ENCODE assay signal across 9 cellular contexts in genomic region chr7:1059200-1060091, GRCh38. TPM values are rescaled to one million over a fixed set of nuclear protein-coding genes. Genes with fewer than 3 reads are reported as not detected.
A peak's percentile ranks its signal among the peaks of the same experiment; 100 is the strongest.
DNase-seq lines count a peak whose midpoint lies in the region; ATAC-seq and TF ChIP-seq lines count a peak whose summit lies in the region.
"Had no signal": no experiment of that assay in that cellular context is flagged by ENCODE, and none has a peak within 500 bp of the region (broad histone marks: within the 10 kb centered on the region; RNA-seq: fewer than 3 reads in every experiment).

No MANE protein-coding gene starts in this region.

- H3K9me3 Mint-ChIP-seq in activated T-helper 17 cell treated with anti-CD3 and anti-CD28 coated beads, Interleukin-2, amount 50 U/mL, for 72 hours: no peaks in the 10 kb centered on the region

- no peaks in the 10 kb centered on the region for H3K36me3 Mint-ChIP-seq in activated T-helper 17 cell treated with anti-CD3 and anti-CD28 coated beads, Interleukin-2, amount 50 U/mL, for 72 hours (ENCODE audit: low read depth)

- peak; percentile 37 for DNase-seq in stimulated activated CD4-positive, alpha-beta T cell treated with anti-CD3 and anti-CD28 coated beads, Interleukin-1b, Interleukin-23, amount 100 ng/mL, for 48 hours
- DNase-seq in stimulated activated CD4-positive, alpha-beta T cell treated with anti-CD3 and anti-CD28 coated beads, Interleukin-4, amount 100 ng/mL, for 24 hours: no peak
- DNase-seq in iPS-NIHi7 (ENCODE audit: extremely low spot score): peak; percentile 92
- peak; percentile 84 for DNase-seq in upper lobe of right lung
- DNase-seq: NCI-H2171 had no signal

- ATAC-seq in activated T-helper 17 cell treated with anti-CD3 and anti-CD28 coated beads, Interleukin-2, amount 50 U/mL, for 72 hours (replicated peaks): peak; percentile 44
- ATAC-seq in upper lobe of right lung: peak; percentile 66
- no peak for ATAC-seq in HG03196 (IDR thresholded peaks at IDR 0.05; ENCODE audit: unreplicated experiment)
- ATAC-seq in HG03432 (IDR thresholded peaks at IDR 0.05; ENCODE audit: unreplicated experiment): no peak
- ATAC-seq in HG03571 (IDR thresholded peaks at IDR 0.05; ENCODE audit: unreplicated experiment): no peak

- no peaks in the 10 kb centered on the region for H3K27me3 Mint-ChIP-seq in activated T-helper 17 cell treated with anti-CD3 and anti-CD28 coated beads, Interleukin-2, amount 50 U/mL, for 72 hours

- H3K9me3 ChIP-seq in upper lobe of right lung: no peaks in the 10 kb centered on the region

- peaks cover 31% of the 10 kb centered on the region for H3K4me1 ChIP-seq in upper lobe of right lung

- H3K27me3 ChIP-seq in upper lobe of right lung: no peaks in the 10 kb centered on the region

- no peak overlapping the region for H3K4me3 ChIP-seq in upper lobe of right lung

- peaks cover 5% of the 10 kb centered on the region for H3K36me3 ChIP-seq in upper lobe of right lung

- H3K27ac Mint-ChIP-seq in activated T-helper 17 cell treated with anti-CD3 and anti-CD28 coated beads, Interleukin-2, amount 50 U/mL, for 72 hours: peak overlapping the region; percentile 36

- H3K27ac ChIP-seq in upper lobe of right lung: peak overlapping the region; percentile 75

- H3K4me3 Mint-ChIP-seq in activated T-helper 17 cell treated with anti-CD3 and anti-CD28 coated beads, Interleukin-2, amount 50 U/mL, for 72 hours: peak overlapping the region; percentile 9

- no peak for TF ChIP-seq CTCF in upper lobe of right lung (IDR thresholded peaks at IDR 0.05)

- intact Hi-C loops in upper lobe of right lung (cut with DNase I): loop anchor here (5.0 kb wide), 1 partner anchor 67 kb away; no protein-coding TSS in a partner anchor

- H3K4me1 Mint-ChIP-seq in activated T-helper 17 cell treated with anti-CD3 and anti-CD28 coated beads, Interleukin-2, amount 50 U/mL, for 72 hours: no peaks in the 10 kb centered on the region

RNA-seq across cellular contexts. Expression of gene GPR146, which starts 15.1 kb away (rescaled TPM):
- total RNA-seq in activated T-helper 17 cell treated with anti-CD3 and anti-CD28 coated beads, Interleukin-2, amount 50 U/mL, for 72 hours: 10 to 100 TPM in 1 of 2 donors, 1 to 10 TPM in 1; 2.0 to 14.9 TPM
- 40.0 TPM for total RNA-seq in upper lobe of right lung

RNA-seq across cellular contexts. Expression of gene GPER1, which starts 28.5 kb away (rescaled TPM):
- 1 to 10 TPM in 1 of 2 donors, under 1 TPM in 1; 0.24 to 1.1 TPM for total RNA-seq in activated T-helper 17 cell treated with anti-CD3 and anti-CD28 coated beads, Interleukin-2, amount 50 U/mL, for 72 hours
- 11.1 TPM for total RNA-seq in upper lobe of right lung

Comparison
In these comparisons a context has a peak if more than half of its experiments do, and no peak if none do; other contexts are left out.
1. ATAC-seq: peak in activated T-helper 17 cell treated with anti-CD3 and anti-CD28 coated beads, Interleukin-2, amount 50 U/mL, for 72 hours (single experiment) and upper lobe of right lung (single experiment); none in HG03196 (single experiment), HG03432 (single experiment) and HG03571 (single experiment).